1 cellular context compared by ENCODE assay signal in the genomic region with DNA sequence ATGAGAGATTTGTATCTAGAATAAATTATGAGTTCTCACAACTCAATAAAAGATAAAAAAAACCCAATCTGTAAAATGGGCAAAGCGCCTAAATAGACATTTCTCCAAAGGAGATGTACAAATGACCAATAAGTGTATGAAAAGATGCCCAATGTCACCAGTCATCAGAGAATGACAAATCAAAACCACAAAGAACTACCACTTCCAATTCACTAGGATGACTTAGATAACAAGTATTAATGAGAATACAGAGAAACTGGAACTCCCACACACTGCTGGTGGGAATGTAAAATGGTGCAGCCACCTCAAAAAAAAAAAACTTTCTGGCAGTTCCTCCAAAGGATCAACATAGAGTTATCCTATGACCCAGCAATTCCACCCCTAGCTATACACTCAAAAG.
TF ChIP-seq lines count a peak whose summit lies in the region.

No MANE protein-coding gene starts in this region.

TF ChIP-seq in IMR-90, 13 proteins besides CTCF, POLR2A, EP300 and RAD21:
- TF ChIP-seq MAZ (IDR thresholded peaks at IDR 0.05; ENCODE audit: borderline replicate concordance, low read depth, low read length) (no peak), FOS (IDR thresholded peaks at IDR 0.05; ENCODE audit: low read depth, low read length) (peak; percentile 61; the same call in 1 of the 2 replicates), BHLHE40 (IDR thresholded peaks at IDR 0.05; ENCODE audit: low read depth, low read length) (peak; percentile 23; the same call in 1 of the 2 replicates), MAFK (IDR thresholded peaks at IDR 0.05; ENCODE audit: low read depth, low read length) (0 out of 2 replicates have a peak, but pooled peaks have one; percentile 11), CEBPB (IDR thresholded peaks at IDR 0.05; ENCODE audit: low read depth, low read length) (no peak), NFE2L2 (IDR thresholded peaks at IDR 0.05; ENCODE audit: low read depth, low read length) (0 out of 2 replicates have a peak, but pooled peaks have one; percentile 25)
